18 cellular contexts compared by ENCODE assay signal in genomic region chr12:6932766-6933165, GRCh38. TPM values are rescaled to one million over a fixed set of nuclear protein-coding genes. Genes with fewer than 3 reads are reported as not detected.
DNase-seq lines count a peak whose midpoint lies in the region; ATAC-seq, FAIRE-seq and TF ChIP-seq lines count a peak whose summit lies in the region.
"Had no signal": no experiment of that assay in that cellular context is flagged by ENCODE, and none has a peak within 500 bp of the region (broad histone marks: within the 10 kb centered on the region; RNA-seq: fewer than 3 reads in every experiment).

No MANE protein-coding gene starts in this region.

- peak overlapping the region; percentile 70 to 92 (median 80) for H3K27ac Mint-ChIP-seq in CD4-positive, CD25-positive, alpha-beta regulatory T cell
- no peak overlapping the region for H3K27ac Mint-ChIP-seq in astrocyte (ENCODE audit: unreplicated experiment)
- H3K27ac Mint-ChIP-seq in progenitor cell of endocrine pancreas: peak overlapping the region; percentile 36

- in situ Hi-C loops in IMR-90 (cut with MboI; ENCODE audit: low sequenced_read_pairs): no loop called here

- no peak overlapping the region for H2BK15ac ChIP-seq in IMR-90 (ENCODE audit: low read depth, low read length)

- H4K20me1 ChIP-seq in IMR-90 (ENCODE audit: insufficient read depth, low read length): peaks cover 62% of the 10 kb centered on the region
- H4K20me1 ChIP-seq in astrocyte (ENCODE audit: insufficient read depth, low read length): peaks cover 59% of the 10 kb centered on the region

- intact Hi-C loops in IMR-90 (cut with micrococcal nuclease): no loop called here

- H3K4ac ChIP-seq in IMR-90 (ENCODE audit: low read depth, low read length): no peak overlapping the region

- H2BK5ac ChIP-seq in IMR-90 (ENCODE audit: low read depth, low read length, poor library complexity, severe bottlenecking): no peak overlapping the region

- peaks cover 12% of the 10 kb centered on the region for H3K36me3 Mint-ChIP-seq in CD4-positive, CD25-positive, alpha-beta regulatory T cell
- H3K36me3 Mint-ChIP-seq in astrocyte (ENCODE audit: low read depth, unreplicated experiment): peaks cover 16% of the 10 kb centered on the region
- H3K36me3 Mint-ChIP-seq in progenitor cell of endocrine pancreas (ENCODE audit: insufficient read depth): peaks cover 29% of the 10 kb centered on the region

- no peak overlapping the region for H3K56ac ChIP-seq in IMR-90 (ENCODE audit: extremely low read depth, insufficient read depth, low read length)

- H3K9ac ChIP-seq in IMR-90 (ENCODE audit: low read depth, low read length): no peak overlapping the region
- H3K9ac ChIP-seq in astrocyte (ENCODE audit: low read length): peak overlapping the region; percentile 10

- H2BK20ac ChIP-seq in IMR-90 (ENCODE audit: low read depth, low read length): no peak overlapping the region

- H3K9me3 Mint-ChIP-seq in CD4-positive, CD25-positive, alpha-beta regulatory T cell: no peaks in the 10 kb centered on the region
- H3K9me3 Mint-ChIP-seq in astrocyte (ENCODE audit: unreplicated experiment): no peaks in the 10 kb centered on the region
- H3K9me3 Mint-ChIP-seq in progenitor cell of endocrine pancreas (ENCODE audit: low read depth): no peaks in the 10 kb centered on the region

- peak overlapping the region; percentile 48; the same call in 1 of the 2 replicates for H3K23ac ChIP-seq in IMR-90 (ENCODE audit: low read depth, low read length)

- peak in 1 of 2 donors; percentile 14 for ATAC-seq in CD4-positive, CD25-positive, alpha-beta regulatory T cell (ENCODE audit: low read depth in 2 of 2)
- ATAC-seq in IMR-90 (ENCODE audit: low read depth) (no peak), HG03432 (IDR thresholded peaks at IDR 0.05; ENCODE audit: unreplicated experiment) (no peak), HG02588 (IDR thresholded peaks at IDR 0.05; ENCODE audit: unreplicated experiment) (no peak)

- H3K36me3 ChIP-seq in CD4-positive, CD25-positive, alpha-beta regulatory T cell (ENCODE audit: control insufficient read depth, insufficient read depth, low read length): peaks cover 5% of the 10 kb centered on the region
- H3K36me3 ChIP-seq in IMR-90 (ENCODE audit: control insufficient read depth, insufficient read depth, low read length): peaks cover 39% of the 10 kb centered on the region
- H3K36me3 ChIP-seq in astrocyte (ENCODE audit: insufficient read depth, low read length): peaks cover 11% of the 10 kb centered on the region

- TF ChIP-seq CTCF in IMR-90 (conservative IDR thresholded peaks at IDR 0.05; ENCODE audit: low read depth, low read length): no peak
- TF ChIP-seq CTCF in astrocyte (IDR thresholded peaks at IDR 0.05; ENCODE audit: insufficient read depth, low read depth, low read length): no peak
- TF ChIP-seq CTCF in progenitor cell of endocrine pancreas (IDR thresholded peaks at IDR 0.05; ENCODE audit: unreplicated experiment): no peak

- dilution Hi-C loops in IMR-90 (cut with HindIII; ENCODE audit: low sequenced_read_pairs, unreplicated experiment): no loop called here

- H3K4me1 Mint-ChIP-seq in CD4-positive, CD25-positive, alpha-beta regulatory T cell: peaks cover 10 to 73% (median 41%) of the 10 kb centered on the region in 4 donors
- peaks cover 41% of the 10 kb centered on the region for H3K4me1 Mint-ChIP-seq in astrocyte (ENCODE audit: low read depth, unreplicated experiment)
- peaks cover 38% of the 10 kb centered on the region for H3K4me1 Mint-ChIP-seq in progenitor cell of endocrine pancreas (ENCODE audit: low read depth)

- POLR2A ChIA-PET in IMR-90 (lab: Charles Lee; ENCODE audit: unreplicated experiment): no interaction called here

- H2AK9ac ChIP-seq in IMR-90 (replicated peaks; ENCODE audit: low read depth, low read length, poor library complexity): no peak overlapping the region

- H3K9me3 ChIP-seq in CD4-positive, CD25-positive, alpha-beta regulatory T cell (ENCODE audit: control insufficient read depth in 2 of 2, low read length in 2 of 2): no peaks in the 10 kb centered on the region
- no peaks in the 10 kb centered on the region for H3K9me3 ChIP-seq in IMR-90 (ENCODE audit: control insufficient read depth, insufficient read depth, low read length)
- no peaks in the 10 kb centered on the region for H3K9me3 ChIP-seq in astrocyte (ENCODE audit: insufficient read depth, low read depth, low read length)

- H3K9me1 ChIP-seq in IMR-90 (ENCODE audit: insufficient read depth, low read length): peaks cover 9% of the 10 kb centered on the region

- no peaks in the 10 kb centered on the region for H3K27me3 ChIP-seq in CD4-positive, CD25-positive, alpha-beta regulatory T cell (ENCODE audit: control insufficient read depth, insufficient read depth, low read length)
- H3K27me3 ChIP-seq in IMR-90 (ENCODE audit: control insufficient read depth, insufficient read depth, low read length) (no peaks in the 10 kb centered on the region), astrocyte (ENCODE audit: insufficient read depth, low read length) (no peaks in the 10 kb centered on the region)

- peak overlapping the region; percentile 38 for H3K27ac ChIP-seq in CD4-positive, CD25-positive, alpha-beta regulatory T cell (ENCODE audit: insufficient read depth, low read length, poor library complexity, severe bottlenecking)
- no peak overlapping the region for H3K27ac ChIP-seq in IMR-90 (ENCODE audit: insufficient read depth, low read length)
- H3K27ac ChIP-seq in astrocyte (ENCODE audit: low read depth, low read length): no peak overlapping the region

- no peak for TF ChIP-seq POLR2A in IMR-90 (IDR thresholded peaks at IDR 0.05; ENCODE audit: low read depth, low read length)

- no peak overlapping the region for H4K91ac ChIP-seq in IMR-90 (ENCODE audit: insufficient read depth, low read depth, low read length)

- peaks cover 42% of the 10 kb centered on the region for H3K4me1 ChIP-seq in CD4-positive, CD25-positive, alpha-beta regulatory T cell (ENCODE audit: control insufficient read depth, insufficient read depth, low read length, poor library complexity, severe bottlenecking)
- peaks cover 14% of the 10 kb centered on the region for H3K4me1 ChIP-seq in IMR-90 (ENCODE audit: control insufficient read depth, insufficient read depth, low read length)
- H3K4me1 ChIP-seq in astrocyte (ENCODE audit: insufficient read depth, low read length): peaks cover 40% of the 10 kb centered on the region

- no peak overlapping the region for H2AFZ ChIP-seq in IMR-90 (replicated peaks; ENCODE audit: low read length, poor library complexity)
- H2AFZ ChIP-seq in astrocyte (ENCODE audit: low read depth, low read length): no peak overlapping the region
- H2AFZ ChIP-seq: PC-9 had no signal

- FAIRE-seq in astrocyte (lab: Jason Lieb, UNC): no peak
- FAIRE-seq: D721Med, frontal cortex, kidney had no signal

- H3K4me3 ChIP-seq in CD4-positive, CD25-positive, alpha-beta regulatory T cell (ENCODE audit: low read depth, low read length): peak overlapping the region; percentile 1
- H3K4me3 ChIP-seq in IMR-90 (ENCODE audit: insufficient read depth, low read depth, low read length) (no peak overlapping the region), astrocyte (ENCODE audit: insufficient read depth, low read depth, low read length) (no peak overlapping the region)
- H3K4me3 ChIP-seq: PC-9 had no signal

- H2AK5ac ChIP-seq in IMR-90 (ENCODE audit: low read depth, low read length): no peak overlapping the region

- CTCF ChIA-PET in IMR-90 (lab: Yijun Ruan, JAX): no interaction called here

- no peak overlapping the region for H3K18ac ChIP-seq in IMR-90 (ENCODE audit: low read depth, low read length)

- no peak overlapping the region for H4K8ac ChIP-seq in IMR-90 (ENCODE audit: low read depth in 2 of 2, low read length in 2 of 2)

- peak in 1 of 3 donors; percentile 69 for DNase-seq in CD4-positive, CD25-positive, alpha-beta regulatory T cell
- DNase-seq in IMR-90 (no peak), astrocyte (ENCODE audit: low read depth) (no peak), progenitor cell of endocrine pancreas (ENCODE audit: low spot score, unreplicated experiment) (no peak), C1 segment of cervical spinal cord (lab: John Stamatoyannopoulos, UW) (no peak), NCI-H128 (lab: John Stamatoyannopoulos, UW; ENCODE audit: unreplicated experiment) (no peak)
- DNase-seq: effector CD4-positive, alpha-beta T cell; NCI-H1417 treated with DMSO at 0.1 percent for 48 hours; NCI-H446; PC-9 had no signal

- peak overlapping the region in 3 of 4 donors; percentile 21 to 76 (median 55) for H3K4me3 Mint-ChIP-seq in CD4-positive, CD25-positive, alpha-beta regulatory T cell
- H3K4me3 Mint-ChIP-seq in astrocyte (ENCODE audit: unreplicated experiment) (peak overlapping the region; percentile 69), progenitor cell of endocrine pancreas (ENCODE audit: low read depth) (no peak overlapping the region)

- no TSS peak for BruUV-seq in IMR-90 (replicated peaks; lab: Mats Ljungman, UMichigan)

- WGBS in IMR-90 (ENCODE audit: extremely low coverage in 2 of 2, insufficient read length in 1 of 2), 2 experiments: no CpG with 5 or more reads among the region's 1 CpG

- TF ChIP-seq RAD21 in IMR-90 (IDR thresholded peaks at IDR 0.05; ENCODE audit: low read length): no peak

- H3K14ac ChIP-seq in IMR-90 (replicated peaks; ENCODE audit: low read depth, low read length): no peak overlapping the region

- peaks cover 4 to 59% of the 10 kb centered on the region in 2 experiments; a peak in 3 of 4 replicates for H3K79me1 ChIP-seq in IMR-90 (ENCODE audit: low read depth in 1 of 2, low read length in 2 of 2)

- H4K5ac ChIP-seq in IMR-90 (ENCODE audit: low read depth, low read length): no peak overlapping the region

- no peak overlapping the region for H2BK120ac ChIP-seq in IMR-90 (ENCODE audit: low read depth, low read length)

- peaks cover 69% of the 10 kb centered on the region for H3K79me2 ChIP-seq in astrocyte (ENCODE audit: insufficient read depth, low read length)

- no peaks in the 10 kb centered on the region for H3K27me3 Mint-ChIP-seq in CD4-positive, CD25-positive, alpha-beta regulatory T cell
- H3K27me3 Mint-ChIP-seq in astrocyte (ENCODE audit: low read depth, unreplicated experiment) (no peaks in the 10 kb centered on the region), progenitor cell of endocrine pancreas (no peaks in the 10 kb centered on the region)

- H3K4me2 ChIP-seq in IMR-90 (ENCODE audit: low read depth, low read length) (no peak overlapping the region), astrocyte (ENCODE audit: low read length) (no peak overlapping the region)
- H3K4me2 ChIP-seq: PC-9 had no signal

RNA-seq across cellular contexts. Expression of gene ATN1, which starts 5.0 kb away (rescaled TPM):
- total RNA-seq in CD4-positive, CD25-positive, alpha-beta regulatory T cell: 27.5 TPM
- polyA plus RNA-seq in CD4-positive, CD25-positive, alpha-beta regulatory T cell: under 1 TPM; 0.17 to 0.82 (median 0.53) TPM
- 2.5 and 3.4 TPM in 2 replicates for total RNA-seq in IMR-90 (2012; rRNA removed)
- 58.7 and 59.8 TPM in 2 replicates for polyA plus RNA-seq in IMR-90 (2012; rRNA removed)
- 40.9 and 41.7 TPM in 2 replicates for polyA plus RNA-seq in IMR-90 (2012; cell fraction: cytosol; rRNA removed)
- 106 and 200 TPM in 2 replicates for polyA plus RNA-seq in IMR-90 (2012; cell fraction: nucleus; rRNA removed; ENCODE audit: low replicate concordance)
- 94.9 and 97.8 TPM in 2 replicates for total RNA-seq in astrocyte
- total RNA-seq in progenitor cell of endocrine pancreas: 226 and 250 TPM in 2 replicates

RNA-seq across cellular contexts. Expression of gene RNU7-1, which starts 10.8 kb away (rescaled TPM):
- not detected for total RNA-seq in CD4-positive, CD25-positive, alpha-beta regulatory T cell
- polyA plus RNA-seq in CD4-positive, CD25-positive, alpha-beta regulatory T cell: not detected
- not detected in 2 replicates for total RNA-seq in IMR-90 (2012; rRNA removed)
- polyA plus RNA-seq in IMR-90 (2012; rRNA removed): not detected in 2 replicates
- polyA plus RNA-seq in IMR-90 (2012; cell fraction: cytosol; rRNA removed): not detected in 2 replicates
- not detected in 2 replicates for polyA plus RNA-seq in IMR-90 (2012; cell fraction: nucleus; rRNA removed; ENCODE audit: low replicate concordance)
- not detected in 2 replicates for total RNA-seq in astrocyte
- not detected in 2 replicates for total RNA-seq in progenitor cell of endocrine pancreas
- total RNA-seq: frontal cortex; kidney; myocyte; PC-9; T-helper 2 cell treated with Interferon-gamma antibody and Interleukin-4, amounts not matched to agents 100 ng/mL and 5 ng/mL, for 36 hours; temporal lobe had no signal

RNA-seq across cellular contexts. Expression of gene C12orf57, which starts 11.1 kb away (rescaled TPM):
- total RNA-seq in CD4-positive, CD25-positive, alpha-beta regulatory T cell: 186 TPM
- 100 to 1,000 TPM; 310 to 410 (median 340) TPM for polyA plus RNA-seq in CD4-positive, CD25-positive, alpha-beta regulatory T cell
- 197 and 238 TPM in 2 replicates for total RNA-seq in IMR-90 (2012; rRNA removed)
- 530 and 703 TPM in 2 replicates for polyA plus RNA-seq in IMR-90 (2012; rRNA removed)
- polyA plus RNA-seq in IMR-90 (2012; cell fraction: cytosol; rRNA removed): 1,066 and 1,272 TPM in 2 replicates
- 218 and 334 TPM in 2 replicates for polyA plus RNA-seq in IMR-90 (2012; cell fraction: nucleus; rRNA removed; ENCODE audit: low replicate concordance)
- total RNA-seq in astrocyte: 117 and 123 TPM in 2 replicates
- total RNA-seq in progenitor cell of endocrine pancreas: 268 and 277 TPM in 2 replicates

RNA-seq across cellular contexts. Expression of gene ENO2, which starts 18.4 kb away (rescaled TPM):
- total RNA-seq in CD4-positive, CD25-positive, alpha-beta regulatory T cell: 88.2 TPM
- polyA plus RNA-seq in CD4-positive, CD25-positive, alpha-beta regulatory T cell: 10 to 100 TPM; 18.1 to 24.8 (median 22.7) TPM
- total RNA-seq in IMR-90 (2012; rRNA removed): 20.8 and 28.3 TPM in 2 replicates
- 81.5 and 92.8 TPM in 2 replicates for polyA plus RNA-seq in IMR-90 (2012; rRNA removed)
- 71.8 and 86.4 TPM in 2 replicates for polyA plus RNA-seq in IMR-90 (2012; cell fraction: cytosol; rRNA removed)
- polyA plus RNA-seq in IMR-90 (2012; cell fraction: nucleus; rRNA removed; ENCODE audit: low replicate concordance): 275 and 368 TPM in 2 replicates
- total RNA-seq in astrocyte: 46.4 and 47.7 TPM in 2 replicates
- total RNA-seq in progenitor cell of endocrine pancreas: 77.9 and 79.0 TPM in 2 replicates

RNA-seq across cellular contexts. Expression of gene PTPN6, which starts 18.4 kb away (rescaled TPM):
- 174 TPM for total RNA-seq in CD4-positive, CD25-positive, alpha-beta regulatory T cell
- polyA plus RNA-seq in CD4-positive, CD25-positive, alpha-beta regulatory T cell: 100 to 1,000 TPM; 261 to 321 (median 291) TPM
- total RNA-seq in IMR-90 (2012; rRNA removed): under 0.01 TPM in 1 of 2 replicates, not detected in the other
- 0.14 TPM in 1 of 2 replicates, not detected in the other for polyA plus RNA-seq in IMR-90 (2012; rRNA removed)
- polyA plus RNA-seq in IMR-90 (2012; cell fraction: cytosol; rRNA removed): 0.08 TPM in 1 of 2 replicates, not detected in the other
- polyA plus RNA-seq in IMR-90 (2012; cell fraction: nucleus; rRNA removed; ENCODE audit: low replicate concordance): 0.66 and 0.67 TPM in 2 replicates
- 5.2 and 8.9 TPM in 2 replicates for total RNA-seq in astrocyte
- total RNA-seq in progenitor cell of endocrine pancreas: 65.4 and 70.2 TPM in 2 replicates
